Comparison of ENCODE assay signal across 8 cellular contexts in genomic region chr15:51751687-51752683, GRCh38. TPM values are rescaled to one million over a fixed set of nuclear protein-coding genes. Genes with fewer than 3 reads are reported as not detected.
DNase-seq lines count a peak whose midpoint lies in the region; ATAC-seq and TF ChIP-seq lines count a peak whose summit lies in the region.

No MANE protein-coding gene starts in this region.

- peak overlapping the region; percentile 64 to 98 (median 86) for H3K4me3 ChIP-seq in stomach

- H3K9me3 ChIP-seq in stomach, result no peaks in the 10 kb centered on the region

- no peak for TF ChIP-seq CTCF in stomach (IDR thresholded peaks at IDR 0.05)

- DNase-seq in Ammon's horn (ENCODE audit: low spot score), result peak; percentile 61
- DNase-seq in RKO (ENCODE audit: low spot score), result peak; percentile 64
- peak; percentile 57 for DNase-seq in cerebellar cortex (ENCODE audit: low spot score)
- peak; percentile 77 for DNase-seq in left kidney (ENCODE audit: low read depth, low spot score)
- peak; percentile 33 for DNase-seq in stomach
- no peak for DNase-seq in NCI-H1694 (lab: John Stamatoyannopoulos, UW)

- ATAC-seq in GM18858 (IDR thresholded peaks at IDR 0.05; ENCODE audit: unreplicated experiment) (peak; percentile 27), HG03064 (IDR thresholded peaks at IDR 0.05; ENCODE audit: low read depth, unreplicated experiment) (peak; percentile 37)

- H3K36me3 ChIP-seq in stomach, result no peaks in the 10 kb centered on the region

- TF ChIP-seq POLR2A in stomach (IDR thresholded peaks at IDR 0.05), result no peak

- WGBS in stomach, 5 donors, result 2 to 10% (median 3%) methylated on average over 21 to 73 of the region's 73 CpGs

- intact Hi-C loops in stomach (cut with DNase I; ENCODE audit: low total_unique reads), result no loop called here

- H3K27ac ChIP-seq in stomach, result peak overlapping the region; percentile 35 to 84 (median 53)

- H3K27me3 ChIP-seq in stomach, result peaks cover 0 to 5% (median 0%) of the 10 kb centered on the region in 3 donors

- no peak for TF ChIP-seq EP300 in stomach (IDR thresholded peaks at IDR 0.05)

- peaks cover 12 to 23% (median 18%) of the 10 kb centered on the region in 4 donors for H3K4me1 ChIP-seq in stomach

RNA-seq across cellular contexts. Expression of gene TMOD2, which starts 0.6 kb away (rescaled TPM):
- 10 to 100 TPM in 1 of 5 donors, 1 to 10 TPM in 3, under 1 TPM in 1; 0.87 to 19.3 (median 2.9) TPM for total RNA-seq in stomach
- polyA plus RNA-seq in stomach, result 1 to 10 TPM; 1.1 to 3.4 (median 3.2) TPM

RNA-seq across cellular contexts. Expression of gene LYSMD2, which starts 14.5 kb away (rescaled TPM):
- total RNA-seq in stomach, result 10 to 100 TPM in 3 of 5 donors, 1 to 10 TPM in 1, not detected in 1; 4.8 to 24.9 (median 14.6) TPM
- 10 to 100 TPM; 10.7 to 12.2 (median 11.7) TPM for polyA plus RNA-seq in stomach
